Comparison of ENCODE assay signal across 23 cellular contexts in genomic region chr4:133084421-133084820, GRCh38.
DNase-seq lines count a peak whose midpoint lies in the region; ATAC-seq, FAIRE-seq and TF ChIP-seq lines count a peak whose summit lies in the region.
"Had no signal": no experiment of that assay in that cellular context is flagged by ENCODE, and none has a peak within 500 bp of the region (broad histone marks: within the 10 kb centered on the region; RNA-seq: fewer than 3 reads in every experiment).

No MANE protein-coding gene starts in this region.

- H3K36me3 Mint-ChIP-seq in astrocyte (ENCODE audit: low read depth, unreplicated experiment) (no peaks in the 10 kb centered on the region), GM23338 (ENCODE audit: low read depth) (no peaks in the 10 kb centered on the region)

- H3K4me3 Mint-ChIP-seq in astrocyte (ENCODE audit: unreplicated experiment) = no peak overlapping the region
- H3K4me3 Mint-ChIP-seq in GM23338 = no peak overlapping the region
- H3K4me3 Mint-ChIP-seq: CD4-positive, alpha-beta T cell; HFFc6 had no signal

- H4K20me1 ChIP-seq in astrocyte (ENCODE audit: insufficient read depth, low read length) (no peaks in the 10 kb centered on the region), GM23338 (replicated peaks; ENCODE audit: insufficient read depth) (no peaks in the 10 kb centered on the region)

- H2AFZ ChIP-seq in astrocyte (ENCODE audit: low read depth, low read length) (no peak overlapping the region), GM23338 (no peak overlapping the region)

- 0 out of 2 replicates have a peak, but pooled peaks cover 2% of the 10 kb centered on the region for H3K9me2 ChIP-seq in GM23338 (ENCODE audit: insufficient read depth)

- no peak for TF ChIP-seq POLR2A in GM12891 (IDR thresholded peaks at IDR 0.05; ENCODE audit: low read depth, low read length)

- H3K4me1 Mint-ChIP-seq in astrocyte (ENCODE audit: low read depth, unreplicated experiment) (peaks cover 3% of the 10 kb centered on the region), GM23338 (no peaks in the 10 kb centered on the region)

- H3K79me2 ChIP-seq in astrocyte (ENCODE audit: insufficient read depth, low read length) (no peaks in the 10 kb centered on the region), GM23338 (replicated peaks; ENCODE audit: insufficient read depth) (no peaks in the 10 kb centered on the region)

- H3K27me3 ChIP-seq in astrocyte (ENCODE audit: insufficient read depth, low read length) (no peaks in the 10 kb centered on the region), GM23338 (ENCODE audit: insufficient read depth) (no peaks in the 10 kb centered on the region)

- H3K36me3 ChIP-seq in astrocyte (ENCODE audit: insufficient read depth, low read length) (no peaks in the 10 kb centered on the region), GM23338 (ENCODE audit: insufficient read depth) (no peaks in the 10 kb centered on the region)

- H3K27me3 Mint-ChIP-seq in astrocyte (ENCODE audit: low read depth, unreplicated experiment) = no peaks in the 10 kb centered on the region
- no peaks in the 10 kb centered on the region for H3K27me3 Mint-ChIP-seq in GM23338 (ENCODE audit: insufficient read depth, low read depth, poor library complexity)
- H3K27me3 Mint-ChIP-seq: CD4-positive, alpha-beta T cell had no signal

- TF ChIP-seq CTCF in astrocyte (IDR thresholded peaks at IDR 0.05; ENCODE audit: insufficient read depth, low read depth, low read length) (no peak), GM23338 (conservative IDR thresholded peaks at IDR 0.05; ENCODE audit: low read depth in 2 of 2) (no peak)

- DNase-seq in NCI-H82 treated with DMSO at 0.1 percent for 48 hours (lab: John Stamatoyannopoulos, UW; ENCODE audit: unreplicated experiment) (peak; percentile 14), NCI-H82 (lab: John Stamatoyannopoulos, UW) (no peak), RCC 7860 (ENCODE audit: low spot score) (peak; percentile 21), astrocyte (ENCODE audit: low read depth) (peak; percentile 44), GM12891 (ENCODE audit: insufficient read length, low spot score) (no peak), NCI-H2029 (lab: John Stamatoyannopoulos, UW) (no peak), GM23338 (ENCODE audit: low spot score) (no peak)
- DNase-seq: AML-193; Caco-2; CD4-positive, alpha-beta T cell; GOT3; H7; HFFc6 had no signal

- no peaks in the 10 kb centered on the region for H3K9me3 ChIP-seq in astrocyte (ENCODE audit: insufficient read depth, low read depth, low read length)
- H3K9me3 ChIP-seq: A549, Caco-2 had no signal

- FAIRE-seq in RCC 7860 (lab: Jason Lieb, UNC) (no peak), astrocyte (lab: Jason Lieb, UNC) (no peak), GM12891 (lab: Jason Lieb, UNC) (no peak)
- FAIRE-seq: A549, D721Med, G401.6, GM12892, GM18507, HTR-8/SVneo had no signal

- no peaks in the 10 kb centered on the region for H3F3A ChIP-seq in GM23338 (replicated peaks; ENCODE audit: low read depth)

- no peak for ATAC-seq in GM23338
- ATAC-seq: A549, HCT116 had no signal

- H3K27ac ChIP-seq in astrocyte (ENCODE audit: low read depth, low read length) (no peak overlapping the region), GM23338 (ENCODE audit: low read depth) (no peak overlapping the region)
- H3K27ac ChIP-seq: 22Rv1, A549, C4-2B, HL-60 had no signal

- H3K4me3 ChIP-seq in astrocyte (ENCODE audit: insufficient read depth, low read depth, low read length) (no peak overlapping the region), GM23338 (no peak overlapping the region)
- H3K4me3 ChIP-seq: A549 had no signal

- no peaks in the 10 kb centered on the region for H3K4me1 ChIP-seq in astrocyte (ENCODE audit: insufficient read depth, low read length)
- H3K4me1 ChIP-seq in GM23338 (ENCODE audit: insufficient read depth) = no peaks in the 10 kb centered on the region
- H3K4me1 ChIP-seq: A549, Caco-2 had no signal

- H3K27ac Mint-ChIP-seq in astrocyte (ENCODE audit: unreplicated experiment) (no peak overlapping the region), GM23338 (no peak overlapping the region)
- H3K27ac Mint-ChIP-seq: CD4-positive, alpha-beta T cell; HFFc6 had no signal

- no peaks in the 10 kb centered on the region for H3K9me3 Mint-ChIP-seq in astrocyte (ENCODE audit: unreplicated experiment)
- no peaks in the 10 kb centered on the region for H3K9me3 Mint-ChIP-seq in GM23338
- H3K9me3 Mint-ChIP-seq: HFFc6 had no signal

- H3K9ac ChIP-seq in astrocyte (ENCODE audit: low read length) = no peak overlapping the region

- H3K4me2 ChIP-seq in astrocyte (ENCODE audit: low read length) = no peak overlapping the region
- H3K4me2 ChIP-seq in GM23338 = no peak overlapping the region
- H3K4me2 ChIP-seq: A549 had no signal

TF ChIP-seq in GM12891, 5 proteins besides CTCF, POLR2A, EP300 and RAD21:
- TF ChIP-seq TAF1 (IDR thresholded peaks at IDR 0.05; ENCODE audit: low read depth, low read length) = no peak
- TF ChIP-seq SPI1 (IDR thresholded peaks at IDR 0.05; ENCODE audit: low read depth, low read length) = no peak
- no peak for TF ChIP-seq POLR2AphosphoS5 (IDR thresholded peaks at IDR 0.05; ENCODE audit: low read depth, low read length)
- no peak for TF ChIP-seq POU2F2 (IDR thresholded peaks at IDR 0.05; ENCODE audit: low read depth, low read length)
- no peak for TF ChIP-seq PAX5 (IDR thresholded peaks at IDR 0.05; ENCODE audit: insufficient read depth, low read length, severe bottlenecking)

TF ChIP-seq in GM23338, 12 proteins besides CTCF, POLR2A, EP300 and RAD21:
- TF ChIP-seq EZH2phosphoT487 (IDR thresholded peaks at IDR 0.05; ENCODE audit: unreplicated experiment) = no peak
- TF ChIP-seq POLR2AphosphoS5 (IDR thresholded peaks at IDR 0.05; ENCODE audit: low read depth) = no peak
- TF ChIP-seq JUNB (IDR thresholded peaks at IDR 0.05; ENCODE audit: unreplicated experiment) = no peak
- TF ChIP-seq, protein P1, sequence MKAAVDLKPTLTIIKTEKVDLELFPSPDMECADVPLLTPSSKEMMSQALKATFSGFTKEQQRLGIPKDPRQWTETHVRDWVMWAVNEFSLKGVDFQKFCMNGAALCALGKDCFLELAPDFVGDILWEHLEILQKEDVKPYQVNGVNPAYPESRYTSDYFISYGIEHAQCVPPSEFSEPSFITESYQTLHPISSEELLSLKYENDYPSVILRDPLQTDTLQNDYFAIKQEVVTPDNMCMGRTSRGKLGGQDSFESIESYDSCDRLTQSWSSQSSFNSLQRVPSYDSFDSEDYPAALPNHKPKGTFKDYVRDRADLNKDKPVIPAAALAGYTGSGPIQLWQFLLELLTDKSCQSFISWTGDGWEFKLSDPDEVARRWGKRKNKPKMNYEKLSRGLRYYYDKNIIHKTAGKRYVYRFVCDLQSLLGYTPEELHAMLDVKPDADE (IDR thresholded peaks at IDR 0.05) = no peak
- TF ChIP-seq CREB1 (CRISPR knock-in tag; IDR thresholded peaks at IDR 0.05; ENCODE audit: low read depth) = no peak

Comparison
In these comparisons a context has a peak if more than half of its experiments do, and no peak if none do; other contexts are left out.
1. DNase-seq: peak in NCI-H82 treated with DMSO at 0.1 percent for 48 hours (single experiment), RCC 7860 (single experiment) and astrocyte (single experiment); none in NCI-H82 (single experiment), GM12891 (single experiment), NCI-H2029 (single experiment) and GM23338 (single experiment).